ENCODE assay signal across 28 cellular contexts in the genomic region with DNA sequence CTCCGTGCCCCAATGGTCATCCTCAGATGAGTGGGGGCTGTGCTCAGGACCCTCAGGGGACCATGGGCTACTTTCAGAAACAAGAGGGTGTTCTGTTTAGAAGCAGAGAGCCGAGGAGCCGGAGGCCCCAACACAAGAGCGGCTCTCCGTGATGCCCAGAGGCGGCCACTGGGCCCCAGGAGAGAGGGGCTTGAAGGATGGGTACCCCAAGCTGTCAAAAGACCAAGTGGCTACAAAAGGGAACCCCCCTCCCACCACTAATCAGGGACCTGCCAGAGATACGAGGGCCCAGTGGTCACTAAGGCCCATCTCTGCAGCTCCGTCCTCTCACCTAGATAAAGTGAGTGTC.
DNase-seq lines count a peak whose midpoint lies in the region; ATAC-seq and TF ChIP-seq lines count a peak whose summit lies in the region.
"Had no signal": no experiment of that assay in that cellular context is flagged by ENCODE, and none has a peak within 500 bp of the region (broad histone marks: within the 10 kb centered on the region; RNA-seq: fewer than 3 reads in every experiment).

No MANE protein-coding gene starts in this region.

- no peaks in the 10 kb centered on the region for H3F3A ChIP-seq in MM.1S (ENCODE audit: insufficient read depth, low read length)

- TF ChIP-seq POLR2A in heart left ventricle (IDR thresholded peaks at IDR 0.05): no peak

- peaks cover 94% of the 10 kb centered on the region for H3K79me2 ChIP-seq in MM.1S (ENCODE audit: low read length)

- peaks cover 6 to 93% (median 66%) of the 10 kb centered on the region in 12 donors for H3K4me1 ChIP-seq in heart left ventricle
- H3K4me1 ChIP-seq in skeletal muscle tissue (ENCODE audit: control insufficient read depth in 3 of 3, insufficient read depth in 3 of 3, low read length in 3 of 3): peaks cover 84 to 96% (median 86%) of the 10 kb centered on the region in 3 donors
- no peaks in the 10 kb centered on the region for H3K4me1 ChIP-seq in MM.1S (ENCODE audit: low read length)

- H3K4me2 ChIP-seq in MM.1S (ENCODE audit: low read depth, low read length): no peak overlapping the region
- H3K4me2 ChIP-seq: GM23338 had no signal

- H3K4me3 ChIP-seq in heart left ventricle: peak overlapping the region in 2 of 12 donors; percentile 52 to 63
- peak overlapping the region; percentile 90 to 91 (median 91) for H3K4me3 ChIP-seq in skeletal muscle tissue (ENCODE audit: low read length in 3 of 3)
- no peak overlapping the region for H3K4me3 ChIP-seq in MM.1S (ENCODE audit: low read length)
- H3K4me3 ChIP-seq: ascending aorta, GM23338 had no signal

- H3K9ac ChIP-seq in skeletal muscle tissue (ENCODE audit: low read depth in 1 of 3, low read length in 3 of 3) (peak overlapping the region; percentile 94 to 97 (median 95)), MM.1S (ENCODE audit: low read length) (no peak overlapping the region)

- intact Hi-C loops in left cardiac atrium (cut with DNase I) (no loop called here), heart left ventricle (cut with DNase I) (loop anchor here in 3 of 10 donors (5.0 kb wide), 3 partner anchors 55 to 80 kb away; no protein-coding TSS in a partner anchor)

- H3K9me3 ChIP-seq in heart left ventricle (no peaks in the 10 kb centered on the region), skeletal muscle tissue (ENCODE audit: control insufficient read depth in 3 of 3, low read length in 3 of 3) (no peaks in the 10 kb centered on the region), MM.1S (replicated peaks; ENCODE audit: insufficient read depth, low read length) (no peaks in the 10 kb centered on the region)
- H3K9me3 ChIP-seq: ascending aorta, ovary had no signal

- no peaks in the 10 kb centered on the region for H4K20me1 ChIP-seq in MM.1S (ENCODE audit: insufficient read depth, low read length)

- no peak overlapping the region for H2AFZ ChIP-seq in MM.1S (ENCODE audit: low read length)
- H2AFZ ChIP-seq: GM23338 had no signal

- ATAC-seq in left cardiac atrium (no peak), heart left ventricle (no peak), GM19023 (IDR thresholded peaks at IDR 0.05; ENCODE audit: unreplicated experiment) (no peak)
- ATAC-seq: GM23338; HepG2; stimulated activated naive CD8-positive, alpha-beta T cell treated with anti-CD3 and anti-CD28 coated beads, Interleukin-15, amount 100 ng/mL, for 72 hours had no signal

- no peaks in the 10 kb centered on the region for H3K9me2 ChIP-seq in MM.1S (replicated peaks; ENCODE audit: insufficient read depth, low read length)

- TF ChIP-seq CTCF in heart left ventricle (IDR thresholded peaks at IDR 0.05): no peak
- TF ChIP-seq CTCF in MM.1S (IDR thresholded peaks at IDR 0.05; ENCODE audit: low read length): no peak

- DNase-seq in left cardiac atrium (peak; percentile 4), heart left ventricle (no peak), mesenteric fat pad (ENCODE audit: low spot score) (peak; percentile 53), NCI-H1694 treated with DMSO at 0.1 percent for 48 hours (lab: John Stamatoyannopoulos, UW) (no peak), MM.1S (no peak), SHP77 (lab: John Stamatoyannopoulos, UW) (no peak)
- DNase-seq: activated CD4-positive, alpha-beta T cell treated with anti-CD3 and anti-CD28 coated beads for 4 hours; activated CD8-positive, alpha-beta memory T cell treated with anti-CD3 and anti-CD28 coated beads for 24 hours; activated naive CD8-positive, alpha-beta T cell treated with anti-CD3 and anti-CD28 coated beads, Interleukin-2, amount 10 ng/mL, durations not matched to agents 7 days and 5 days; activated T-cell treated with anti-CD3 and anti-CD28 coated beads for 4 hours; effector CD8-positive, alpha-beta T cell; glutamatergic neuron; Kasumi-1; MV-4-11; NCI-H1436; NCI-H446 treated with DMSO at 0.1 percent for 48 hours; NCI-H82; stimulated activated CD4-positive, alpha-beta T cell treated with anti-CD3 and anti-CD28 coated beads, Interleukin-12 subunit alpha, Interleukin-12 subunit beta, amount 100 ng/mL, for 4 hours; stimulated activated CD4-positive, alpha-beta T cell treated with anti-CD3 and anti-CD28 coated beads, Interleukin-2, amount 100 ng/mL, for 48 hours; stimulated activated naive CD8-positive, alpha-beta T cell treated with anti-CD3 and anti-CD28 coated beads, Interleukin-15, amount 100 ng/mL, for 72 hours; trophoblast cell had no signal

- no peaks in the 10 kb centered on the region for H3K27me3 ChIP-seq in heart left ventricle
- H3K27me3 ChIP-seq in skeletal muscle tissue (ENCODE audit: control insufficient read depth in 3 of 3, insufficient read depth in 3 of 3, low read length in 3 of 3): no peaks in the 10 kb centered on the region
- no peaks in the 10 kb centered on the region for H3K27me3 ChIP-seq in MM.1S (replicated peaks; ENCODE audit: insufficient read depth, low read length)
- H3K27me3 ChIP-seq: ascending aorta, ovary had no signal

- H3K36me3 ChIP-seq in heart left ventricle (no peaks in the 10 kb centered on the region), skeletal muscle tissue (ENCODE audit: control insufficient read depth in 3 of 3, insufficient read depth in 3 of 3, low read length in 3 of 3) (peaks cover 0 to 18% (median 3%) of the 10 kb centered on the region in 3 donors), MM.1S (replicated peaks; ENCODE audit: insufficient read depth, low read length) (no peaks in the 10 kb centered on the region)
- H3K36me3 ChIP-seq: ascending aorta, ovary had no signal

- 83 to 97% (median 94%) methylated on average over 2 to 8 of the region's 8 CpGs for WGBS in heart left ventricle, 4 donors

- H3K27ac ChIP-seq in heart left ventricle (peak overlapping the region in 6 of 12 donors; percentile 28 to 91 (median 88)), skeletal muscle tissue (ENCODE audit: low read depth, low read length) (peak overlapping the region; percentile 98), MM.1S (ENCODE audit: low read length) (no peak overlapping the region)
- H3K27ac ChIP-seq: ascending aorta, epithelial cell of prostate had no signal

Comparison
In these comparisons a context has a peak if more than half of its experiments do, and no peak if none do; other contexts are left out.
1. DNase-seq: peak in left cardiac atrium (single experiment) and mesenteric fat pad (single experiment); none in heart left ventricle (0 of 5), NCI-H1694 treated with DMSO at 0.1 percent for 48 hours (single experiment), MM.1S (single experiment) and SHP77 (0 of 2).